10 cellular contexts compared by ENCODE assay signal in the genomic region with DNA sequence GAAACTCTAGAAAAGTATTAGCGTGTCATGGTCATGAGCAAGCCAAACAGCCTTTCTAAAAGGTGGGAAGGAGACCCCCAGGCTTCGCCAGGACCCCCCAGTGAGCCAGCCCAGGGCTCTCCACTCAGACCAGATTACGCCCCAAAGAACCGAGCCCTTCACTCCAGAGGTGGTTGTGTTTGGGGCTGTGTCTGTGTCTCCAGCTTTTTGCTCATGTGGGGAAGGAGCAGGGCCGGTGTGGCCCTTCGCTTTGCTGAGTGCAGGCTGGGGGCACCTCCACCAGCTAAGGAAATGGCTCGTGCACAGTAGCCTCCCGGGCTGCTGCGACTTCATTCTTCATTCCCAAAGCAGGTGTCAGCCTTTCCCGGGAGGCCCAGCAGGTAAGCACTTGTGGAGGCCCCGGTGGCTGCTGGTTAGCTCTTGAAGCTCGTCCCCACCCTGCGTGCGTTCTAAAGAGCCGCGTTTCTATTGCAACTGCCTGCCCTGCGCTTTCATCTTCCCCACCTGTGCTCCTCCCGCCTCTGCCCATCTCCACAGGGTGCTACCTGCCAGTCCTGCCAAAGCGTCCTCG. TPM values are rescaled to one million over a fixed set of nuclear protein-coding genes. Genes with fewer than 3 reads are reported as not detected.
A peak's percentile ranks its signal among the peaks of the same experiment; 100 is the strongest.
DNase-seq lines count a peak whose midpoint lies in the region; FAIRE-seq and TF ChIP-seq lines count a peak whose summit lies in the region.
"Had no signal": no experiment of that assay in that cellular context is flagged by ENCODE, and none has a peak within 500 bp of the region (broad histone marks: within the 10 kb centered on the region; RNA-seq: fewer than 3 reads in every experiment).

No MANE protein-coding gene starts in this region.

- FAIRE-seq in GM19239 (lab: Jason Lieb, UNC), result no peak
- FAIRE-seq: H54 had no signal

- TF ChIP-seq EP300 in sigmoid colon (IDR thresholded peaks at IDR 0.05), result no peak

- H3K4me3 ChIP-seq in endodermal cell (ENCODE audit: low read length) (peak overlapping the region; percentile 74), sigmoid colon (no peak overlapping the region)

- peaks cover 6% of the 10 kb centered on the region for H3K9me3 Mint-ChIP-seq in activated naive CD4-positive, alpha-beta T cell treated with anti-CD3 and anti-CD28 coated beads, Interleukin-2, amount 10 ng/mL, durations not matched to agents 7 days and 5 days
- peaks cover 7% of the 10 kb centered on the region for H3K9me3 Mint-ChIP-seq in endodermal cell

- no peak for TF ChIP-seq CTCF in endodermal cell (conservative IDR thresholded peaks at IDR 0.05)
- no peak for TF ChIP-seq CTCF in sigmoid colon (IDR thresholded peaks at IDR 0.05)

- H3K4me3 Mint-ChIP-seq in activated naive CD4-positive, alpha-beta T cell treated with anti-CD3 and anti-CD28 coated beads, Interleukin-2, amount 10 ng/mL, durations not matched to agents 7 days and 5 days, result no peak overlapping the region
- peak overlapping the region; percentile 52 for H3K4me3 Mint-ChIP-seq in endodermal cell

- peaks cover 99% of the 10 kb centered on the region for H3K27me3 Mint-ChIP-seq in activated naive CD4-positive, alpha-beta T cell treated with anti-CD3 and anti-CD28 coated beads, Interleukin-2, amount 10 ng/mL, durations not matched to agents 7 days and 5 days
- peaks cover 85% of the 10 kb centered on the region for H3K27me3 Mint-ChIP-seq in endodermal cell (ENCODE audit: insufficient read depth)

- TF ChIP-seq POLR2A in sigmoid colon (IDR thresholded peaks at IDR 0.05), result no peak

- H3K9ac ChIP-seq in endodermal cell (ENCODE audit: extremely low read depth, low read length, poor library complexity, severe bottlenecking), result no peak overlapping the region

- peaks cover 8% of the 10 kb centered on the region for H3K36me3 Mint-ChIP-seq in activated naive CD4-positive, alpha-beta T cell treated with anti-CD3 and anti-CD28 coated beads, Interleukin-2, amount 10 ng/mL, durations not matched to agents 7 days and 5 days
- H3K36me3 Mint-ChIP-seq in endodermal cell (ENCODE audit: low read depth), result no peaks in the 10 kb centered on the region

- H3K27me3 ChIP-seq in endodermal cell (ENCODE audit: control insufficient read depth, insufficient read depth, low read length, poor library complexity, severe bottlenecking) (peaks cover 81% of the 10 kb centered on the region), sigmoid colon (peaks cover 44 to 87% (median 81%) of the 10 kb centered on the region in 3 donors)

- no peaks in the 10 kb centered on the region for H3K36me3 ChIP-seq in endodermal cell (ENCODE audit: control insufficient read depth, insufficient read depth, low read length)
- no peaks in the 10 kb centered on the region for H3K36me3 ChIP-seq in sigmoid colon

- WGBS in endodermal cell (ENCODE audit: insufficient coverage in 1 of 2, insufficient read length in 1 of 2), 2 experiments, result 2 to 4% methylated on average over 4 to 20 of the region's 20 CpGs
- WGBS in sigmoid colon, 2 donors, result 5 to 6% methylated on average over 20 of the region's 20 CpGs

- H3K9me3 ChIP-seq in endodermal cell (ENCODE audit: control insufficient read depth, low read length), result peaks cover 5% of the 10 kb centered on the region
- no peaks in the 10 kb centered on the region for H3K9me3 ChIP-seq in sigmoid colon

- H3K4me1 ChIP-seq in endodermal cell (ENCODE audit: control insufficient read depth, insufficient read depth, low read length), result peaks cover 14% of the 10 kb centered on the region
- H3K4me1 ChIP-seq in sigmoid colon, result peaks cover 0 to 17% (median 8%) of the 10 kb centered on the region in 4 donors

- H3K4me1 Mint-ChIP-seq in activated naive CD4-positive, alpha-beta T cell treated with anti-CD3 and anti-CD28 coated beads, Interleukin-2, amount 10 ng/mL, durations not matched to agents 7 days and 5 days, result peaks cover 22% of the 10 kb centered on the region
- peaks cover 54% of the 10 kb centered on the region for H3K4me1 Mint-ChIP-seq in endodermal cell

- intact Hi-C loops in sigmoid colon (cut with DNase I), result no loop called here

- H3K27ac Mint-ChIP-seq in activated naive CD4-positive, alpha-beta T cell treated with anti-CD3 and anti-CD28 coated beads, Interleukin-2, amount 10 ng/mL, durations not matched to agents 7 days and 5 days, result no peak overlapping the region
- H3K27ac Mint-ChIP-seq in endodermal cell, result no peak overlapping the region

- peak; percentile 22 for DNase-seq in activated naive CD4-positive, alpha-beta T cell treated with anti-CD3 and anti-CD28 coated beads, Interleukin-2, amount 10 ng/mL, durations not matched to agents 7 days and 5 days
- no peak for DNase-seq in activated naive CD4-positive, alpha-beta T cell treated with Interleukin-2 at 50 U/mL for 16 hours
- DNase-seq in NCI-H345 (lab: John Stamatoyannopoulos, UW) (peak; percentile 100), endodermal cell (peak; percentile 90), sigmoid colon (peak; percentile 40), GM19239 (ENCODE audit: insufficient read length, low spot score) (no peak), GM19240 (ENCODE audit: insufficient read length, low spot score) (no peak), NCI-H1694 (lab: John Stamatoyannopoulos, UW) (no peak)

- H3K27ac ChIP-seq in endodermal cell (ENCODE audit: low read depth, low read length) (no peak overlapping the region), sigmoid colon (no peak overlapping the region)

- CTCF ChIA-PET in activated naive CD4-positive, alpha-beta T cell treated with anti-CD3 and anti-CD28 coated beads, Interleukin-2, amount 10 ng/mL, durations not matched to agents 7 days and 5 days (lab: Charles Lee), result interaction anchor here (1.6 kb wide), 1 partner anchor 83 kb away, joined by 5 read pairs; no protein-coding TSS in a partner anchor

RNA-seq across cellular contexts. Expression of gene TSPEAR, which starts 0.5 kb away (rescaled TPM):
- total RNA-seq in endodermal cell (1 to 10 TPM; 1.5 to 6.0 TPM), sigmoid colon (not detected)
- polyA plus RNA-seq in endodermal cell (2013, experiment 1 of 2), result 0.32 TPM
- polyA plus RNA-seq in endodermal cell (2013, experiment 2 of 2), result 0.29 TPM
- under 1 TPM in 2 of 3 donors, not detected in 1; under 0.01 to 0.20 TPM for polyA plus RNA-seq in sigmoid colon
- total RNA-seq: RPMI7951 had no signal

RNA-seq across cellular contexts. Expression of gene KRTAP10-12, which starts 13.9 kb away (rescaled TPM):
- total RNA-seq in endodermal cell, result not detected
- polyA plus RNA-seq in endodermal cell (2013, experiment 1 of 2), result not detected
- not detected for polyA plus RNA-seq in endodermal cell (2013, experiment 2 of 2)
- total RNA-seq in sigmoid colon, result not detected
- polyA plus RNA-seq in sigmoid colon, result not detected
- total RNA-seq: RPMI7951 had no signal

RNA-seq across cellular contexts. Expression of gene KRTAP12-1, which starts 28.9 kb away (rescaled TPM):
- total RNA-seq in endodermal cell (not detected), sigmoid colon (not detected)
- not detected for polyA plus RNA-seq in endodermal cell (2013, experiment 1 of 2)
- not detected for polyA plus RNA-seq in endodermal cell (2013, experiment 2 of 2)
- polyA plus RNA-seq in sigmoid colon, result not detected
- total RNA-seq: RPMI7951 had no signal

RNA-seq across cellular contexts. Expression of gene KRTAP12-2, which starts 44.1 kb away (rescaled TPM):
- total RNA-seq in endodermal cell (not detected), sigmoid colon (not detected)
- polyA plus RNA-seq in endodermal cell (2013, experiment 1 of 2), result not detected
- polyA plus RNA-seq in endodermal cell (2013, experiment 2 of 2), result not detected
- polyA plus RNA-seq in sigmoid colon, result not detected
- total RNA-seq: RPMI7951 had no signal

RNA-seq across cellular contexts. Expression of gene KRTAP12-3, which starts 53.1 kb away (rescaled TPM):
- total RNA-seq in endodermal cell, result not detected
- not detected for polyA plus RNA-seq in endodermal cell (2013, experiment 1 of 2)
- polyA plus RNA-seq in endodermal cell (2013, experiment 2 of 2), result not detected
- total RNA-seq in sigmoid colon, result not detected
- not detected for polyA plus RNA-seq in sigmoid colon
- total RNA-seq: RPMI7951 had no signal

Comparison
In these comparisons a context has a peak if more than half of its experiments do, and no peak if none do; other contexts are left out.
1. DNase-seq: peak in activated naive CD4-positive, alpha-beta T cell treated with anti-CD3 and anti-CD28 coated beads, Interleukin-2, amount 10 ng/mL, durations not matched to agents 7 days and 5 days (single experiment), NCI-H345 (single experiment), endodermal cell (single experiment) and sigmoid colon (single experiment); none in activated naive CD4-positive, alpha-beta T cell treated with Interleukin-2 at 50 U/mL for 16 hours (single experiment), GM19239 (single experiment), GM19240 (single experiment) and NCI-H1694 (single experiment).